1 cellular context compared by ENCODE assay signal in genomic region chr4:84529169-84529751, GRCh38.
TF ChIP-seq lines count a peak whose summit lies in the region.

No MANE protein-coding gene starts in this region.

TF ChIP-seq in endothelial cell of umbilical vein, 7 proteins besides CTCF, POLR2A, EP300 and RAD21 (continued from another document):
- TF ChIP-seq JUN (IDR thresholded peaks at IDR 0.05; ENCODE audit: borderline replicate concordance, insufficient read depth, insufficient read length, low read depth) = no peak
